8 cellular contexts compared by ENCODE assay signal in the genomic region with DNA sequence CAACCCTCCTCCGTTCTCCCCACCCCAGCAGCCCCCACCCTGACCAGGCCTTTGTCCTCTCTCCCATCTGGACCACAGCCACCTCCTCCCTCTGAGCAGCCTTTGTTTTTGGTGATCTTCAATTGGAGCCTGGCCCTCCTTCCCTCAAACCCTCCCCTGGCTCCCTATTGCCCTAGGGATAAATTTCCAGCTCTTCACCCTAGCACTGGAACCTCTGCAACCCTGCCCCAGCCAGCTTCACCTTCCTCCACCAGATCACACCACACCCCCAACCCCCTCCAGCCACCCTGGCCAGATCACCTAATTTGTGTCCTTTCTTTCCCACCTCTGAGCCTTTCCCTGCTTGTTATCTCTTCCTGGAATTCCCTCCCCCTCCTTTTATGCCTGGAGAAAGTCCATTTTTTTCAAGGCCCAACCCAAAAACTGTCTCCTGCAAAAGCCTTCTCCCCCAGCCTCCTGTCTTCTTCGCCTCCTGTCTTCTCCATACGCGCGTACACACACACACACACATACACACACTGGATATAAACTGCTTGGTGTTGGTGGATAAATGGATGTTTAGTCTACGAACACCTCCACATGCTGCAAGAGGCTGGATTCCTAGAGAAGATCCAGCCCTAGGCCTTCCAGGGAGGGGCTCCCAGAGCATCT. TPM values are rescaled to one million over a fixed set of nuclear protein-coding genes. Genes with fewer than 3 reads are reported as not detected.
DNase-seq lines count a peak whose midpoint lies in the region; ATAC-seq, FAIRE-seq and TF ChIP-seq lines count a peak whose summit lies in the region.

No MANE protein-coding gene starts in this region.

- H3K9me3 Mint-ChIP-seq in activated naive CD4-positive, alpha-beta T cell treated with anti-CD3 and anti-CD28 coated beads, Interleukin-2, amount 10 ng/mL, durations not matched to agents 7 days and 5 days = no peaks in the 10 kb centered on the region

- in situ Hi-C loops in K562 (cut with MboI) = no loop called here

- peak overlapping the region; percentile 89 for H3K4me2 ChIP-seq in K562 (ENCODE audit: insufficient read depth, low read length)
- H3K4me2 ChIP-seq in mesendoderm (ENCODE audit: low read length) = peak overlapping the region; percentile 30

- H3K9me1 ChIP-seq in K562 (ENCODE audit: control insufficient read depth, insufficient read depth, low read length) = no peaks in the 10 kb centered on the region

- peak; percentile 61 for FAIRE-seq in K562 (lab: Jason Lieb, UNC)

- no peak overlapping the region for H2BK120ac ChIP-seq in mesendoderm (ENCODE audit: low read depth, low read length)

- H3K36me3 Mint-ChIP-seq in activated naive CD4-positive, alpha-beta T cell treated with anti-CD3 and anti-CD28 coated beads, Interleukin-2, amount 10 ng/mL, durations not matched to agents 7 days and 5 days = no peaks in the 10 kb centered on the region

- H3K79me2 ChIP-seq in K562 (ENCODE audit: control insufficient read depth, insufficient read depth, low read length) (peaks cover 7% of the 10 kb centered on the region; the same call in 1 of the 3 replicates), mesendoderm (ENCODE audit: control insufficient read depth, insufficient read depth, low read length) (no peaks in the 10 kb centered on the region)

- CTCF ChIA-PET in activated naive CD4-positive, alpha-beta T cell treated with anti-CD3 and anti-CD28 coated beads, Interleukin-2, amount 10 ng/mL, durations not matched to agents 7 days and 5 days (lab: Charles Lee) = interaction anchor here (0.6 kb wide), 1 partner anchor 72 kb away, joined by 3 read pairs; no protein-coding TSS in a partner anchor
- CTCF ChIA-PET in K562 (lab: Yijun Ruan, JAX; ENCODE audit: low intra/inter-chr PET ratio) = no interaction called here

- intact Hi-C loops in K562 (cut with micrococcal nuclease) = no loop called here

- POLR2A ChIA-PET in K562 (lab: Yijun Ruan, JAX) = interaction anchor here (0.7 to 1.1 kb wide), 2 partner anchors 24 to 26 kb away, joined by 3 read pairs; no protein-coding TSS in a partner anchor

- H3K9ac ChIP-seq in K562 (ENCODE audit: insufficient read depth in 1 of 2, low read depth in 2 of 2, low read length in 2 of 2) (peak overlapping the region; percentile 90 to 92), mesendoderm (ENCODE audit: low read length) (peak overlapping the region; percentile 75)

- H2BK15ac ChIP-seq in mesendoderm (replicated peaks; ENCODE audit: low read depth) = no peak overlapping the region

- no peaks in the 10 kb centered on the region for H3K79me1 ChIP-seq in mesendoderm (ENCODE audit: low read length)

- H3K9me3 ChIP-seq in K562 (replicated peaks; ENCODE audit: control insufficient read depth, insufficient read depth, low read depth, low read length) (no peaks in the 10 kb centered on the region), upper lobe of left lung (no peaks in the 10 kb centered on the region)

- H3K36me3 ChIP-seq in K562 (ENCODE audit: control insufficient read depth, insufficient read depth, low read length) (no peaks in the 10 kb centered on the region), mesendoderm (ENCODE audit: control insufficient read depth, insufficient read depth, low read length) (no peaks in the 10 kb centered on the region), upper lobe of left lung (no peaks in the 10 kb centered on the region)

- BruUV-seq in K562 (replicated peaks; lab: Mats Ljungman, UMichigan) = no TSS peak

- peaks cover 35% of the 10 kb centered on the region for H3K4me1 Mint-ChIP-seq in activated naive CD4-positive, alpha-beta T cell treated with anti-CD3 and anti-CD28 coated beads, Interleukin-2, amount 10 ng/mL, durations not matched to agents 7 days and 5 days

- peak overlapping the region; percentile 31 for H3K27ac Mint-ChIP-seq in activated naive CD4-positive, alpha-beta T cell treated with anti-CD3 and anti-CD28 coated beads, Interleukin-2, amount 10 ng/mL, durations not matched to agents 7 days and 5 days

- no peak overlapping the region for H4K8ac ChIP-seq in mesendoderm (ENCODE audit: low read depth, low read length)

- no peak overlapping the region for H3K23ac ChIP-seq in mesendoderm (ENCODE audit: low read length)

- H4K5ac ChIP-seq in mesendoderm (ENCODE audit: low read length) = no peak overlapping the region

- TF ChIP-seq CTCF in K562 (IDR thresholded peaks at IDR 0.05 in 2 of 3, conservative IDR thresholded peaks at IDR 0.05 in 1 of 3; ENCODE audit: insufficient read depth in 2 of 3, low read depth in 1 of 3, low read length in 3 of 3) (no peak), upper lobe of left lung (IDR thresholded peaks at IDR 0.05) (no peak)

- H3K4me3 ChIP-seq in K562 = peak overlapping the region; percentile 61
- H3K4me3 ChIP-seq in mesendoderm (ENCODE audit: low read length) = no peak overlapping the region
- H3K4me3 ChIP-seq in upper lobe of left lung = peak overlapping the region in 2 of 4 donors; percentile 59 to 64

- no peak for TF ChIP-seq POLR2A in K562 (conservative IDR thresholded peaks at IDR 0.05)
- TF ChIP-seq POLR2A in upper lobe of left lung (IDR thresholded peaks at IDR 0.05) = no peak

- TF ChIP-seq RAD21 in K562 (CRISPR knock-in tag; conservative IDR thresholded peaks at IDR 0.05 in 1 of 2, IDR thresholded peaks at IDR 0.05 in 1 of 2) = no peak

- TF ChIP-seq EP300 in K562 (IDR thresholded peaks at IDR 0.05; ENCODE audit: low read length) (no peak), upper lobe of left lung (IDR thresholded peaks at IDR 0.05) (no peak)

- peak overlapping the region; percentile 87 for H3K56ac ChIP-seq in mesendoderm (ENCODE audit: low read length)

- H2AFZ ChIP-seq in K562 (ENCODE audit: low read depth, low read length) = peak overlapping the region; percentile 86

- H3K4me1 ChIP-seq in K562 (replicated peaks in 1 of 2; ENCODE audit: control insufficient read depth in 2 of 2, insufficient read depth in 2 of 2, low read length in 2 of 2) (peaks cover 23 to 35% of the 10 kb centered on the region in 2 experiments), mesendoderm (ENCODE audit: control insufficient read depth, low read depth, low read length) (peaks cover 14% of the 10 kb centered on the region), upper lobe of left lung (peaks cover 17 to 28% (median 25%) of the 10 kb centered on the region in 4 donors)

- peak overlapping the region; percentile 85 for H3K27ac ChIP-seq in K562 (ENCODE audit: extremely low read depth, low read depth, low read length)
- H3K27ac ChIP-seq in mesendoderm (ENCODE audit: low read depth, low read length) = peak overlapping the region; percentile 14
- H3K27ac ChIP-seq in upper lobe of left lung = peak overlapping the region; percentile 79 to 94 (median 92)

- H2BK5ac ChIP-seq in mesendoderm (ENCODE audit: low read length) = peak overlapping the region; percentile 68

- no peaks in the 10 kb centered on the region for H3K27me3 ChIP-seq in K562 (ENCODE audit: control insufficient read depth in 2 of 2, insufficient read depth in 2 of 2, low read length in 2 of 2)
- peaks cover 7% of the 10 kb centered on the region for H3K27me3 ChIP-seq in mesendoderm (ENCODE audit: insufficient read depth, low read length, poor library complexity)
- H3K27me3 ChIP-seq in upper lobe of left lung = no peaks in the 10 kb centered on the region

- no peaks in the 10 kb centered on the region for H4K20me1 ChIP-seq in K562 (replicated peaks; ENCODE audit: control insufficient read depth, insufficient read depth, low read length)

- no peak overlapping the region for H3K4ac ChIP-seq in mesendoderm (ENCODE audit: low read depth, low read length)

- peak overlapping the region; percentile 75 for H3K4me3 Mint-ChIP-seq in activated naive CD4-positive, alpha-beta T cell treated with anti-CD3 and anti-CD28 coated beads, Interleukin-2, amount 10 ng/mL, durations not matched to agents 7 days and 5 days

- H3K27me3 Mint-ChIP-seq in activated naive CD4-positive, alpha-beta T cell treated with anti-CD3 and anti-CD28 coated beads, Interleukin-2, amount 10 ng/mL, durations not matched to agents 7 days and 5 days = peaks cover 65% of the 10 kb centered on the region

- no peak overlapping the region for H2AK5ac ChIP-seq in mesendoderm (ENCODE audit: low read length)

- peak overlapping the region; percentile 39 for H3K18ac ChIP-seq in mesendoderm (ENCODE audit: low read length)

- WGBS in K562 (ENCODE audit: insufficient coverage, low coverage, missing lambda C conversion rate) = 52% methylated on average over 6 of the region's 6 CpGs
- WGBS in mesendoderm (ENCODE audit: extremely low coverage, insufficient coverage, low lambda C conversion rate) = no CpG with 5 or more reads among the region's 6 CpGs
- whole genome bisulfite sequencing in upper lobe of left lung, 2 donors = 53 to 68% methylated on average over 6 of the region's 6 CpGs

- DNase-seq in activated naive CD4-positive, alpha-beta T cell treated with anti-CD3 and anti-CD28 coated beads, Interleukin-2, amount 10 ng/mL, durations not matched to agents 7 days and 5 days = no peak
- DNase-seq in activated naive CD4-positive, alpha-beta T cell treated with anti-CD3 and anti-CD28 coated beads, Interleukin-2, amount 50 U/mL, for 16 hours = no peak
- peak in 1 of 4 experiments; percentile 37 for DNase-seq in K562 (ENCODE audit: extremely low read depth in 1 of 4, low spot score in 3 of 4)
- peak; percentile 78 for DNase-seq in mesendoderm
- no peak for DNase-seq in upper lobe of left lung
- DNase-seq in superior temporal gyrus (ENCODE audit: extremely low spot score) = no peak
- DNase-seq in COR-L47 (lab: John Stamatoyannopoulos, UW) = no peak
- no peak for DNase-seq in DMS53 treated with DMSO at 0.1 percent for 48 hours (lab: John Stamatoyannopoulos, UW; ENCODE audit: unreplicated experiment)

- no peak for ATAC-seq in K562
- ATAC-seq in upper lobe of left lung (ENCODE audit: low FRiP score in 2 of 2) = no peak

RNA-seq across cellular contexts. Expression of gene TLE2, which starts 5.2 kb away (rescaled TPM):
- total RNA-seq in K562 (2011; cell fraction: chromatin; rRNA removed; ENCODE audit: low replicate concordance) = 30.9 and 72.5 TPM in 2 replicates
- 30.0 and 48.0 TPM in 2 replicates for total RNA-seq in K562 (2011; cell fraction: nucleolus; rRNA removed)
- total RNA-seq in K562 (2011; cell fraction: nucleoplasm; rRNA removed) = 19.1 and 21.2 TPM in 2 replicates
- total RNA-seq in K562 (2014; rRNA removed) (5.5 and 6.4 TPM in 2 replicates), K562 (2014; rRNA removed; fragmentation: Illumina TruSeq; extraction: Trizol) (2.4 and 2.7 TPM in 2 replicates), K562 (2015; rRNA removed; fragmentation: Illumina TruSeq; extraction: Trizol) (4.4 and 4.5 TPM in 2 replicates), K562 (2021) (13.1 and 15.2 TPM in 2 replicates), upper lobe of left lung (100 to 1,000 TPM in 1 of 6 donors, 10 to 100 TPM in 5; 35.0 to 115 (median 56.0) TPM)
- polyA plus RNA-seq in K562 (2011; rRNA removed) (10.7 and 12.0 TPM in 2 replicates), K562 (2014; fragmentation: Illumina TruSeq; extraction: Trizol) (6.2 and 8.8 TPM in 2 replicates), K562 (2014; fragmentation: Nextera tagmentation; extraction: Ambion mirVana) (under 1 TPM; 0.35 to 0.53 TPM), K562 (2014; rRNA removed) (10.5 and 10.6 TPM in 2 replicates)
- 6.0 and 17.7 TPM in 2 replicates for polyA plus RNA-seq in K562 (2011; cell fraction: cytosol; rRNA removed)
- polyA plus RNA-seq in K562 (2011; cell fraction: nucleus; rRNA removed) = 34.3 and 67.6 TPM in 2 replicates
- 25.8 and 36.0 TPM in 2 replicates for polyA plus RNA-seq in K562 (2012)
- 2.9 and 8.1 TPM in 2 replicates for polyA minus RNA-seq in K562 (2011; rRNA and poly(A)+ RNA removed)
- polyA minus RNA-seq in K562 (2011; cell fraction: cytosol; rRNA and poly(A)+ RNA removed) = 10.4 and 11.6 TPM in 2 replicates
- 6.6 and 9.0 TPM in 2 replicates for polyA minus RNA-seq in K562 (2011; cell fraction: nucleus; rRNA and poly(A)+ RNA removed)
- 1.7 TPM for polyA plus RNA-seq in mesendoderm (2013, experiment 1 of 2)
- 1.8 TPM for polyA plus RNA-seq in mesendoderm (2013, experiment 2 of 2)

RNA-seq across cellular contexts. Expression of gene TLE5, which starts 28.0 kb away (rescaled TPM):
- total RNA-seq in K562 (2011; cell fraction: chromatin; rRNA removed; ENCODE audit: low replicate concordance) = 147 and 335 TPM in 2 replicates
- 259 and 282 TPM in 2 replicates for total RNA-seq in K562 (2011; cell fraction: nucleolus; rRNA removed)
- total RNA-seq in K562 (2011; cell fraction: nucleoplasm; rRNA removed) = 209 and 242 TPM in 2 replicates
- total RNA-seq in K562 (2014; rRNA removed) = 264 and 355 TPM in 2 replicates
- total RNA-seq in K562 (2014; rRNA removed; fragmentation: Illumina TruSeq; extraction: Trizol) = 75.8 and 89.1 TPM in 2 replicates
- 172 and 178 TPM in 2 replicates for total RNA-seq in K562 (2015; rRNA removed; fragmentation: Illumina TruSeq; extraction: Trizol)
- 347 and 360 TPM in 2 replicates for total RNA-seq in K562 (2021)
- 280 and 366 TPM in 2 replicates for polyA plus RNA-seq in K562 (2011; rRNA removed)
- 357 and 770 TPM in 2 replicates for polyA plus RNA-seq in K562 (2011; cell fraction: cytosol; rRNA removed)
- polyA plus RNA-seq in K562 (2011; cell fraction: nucleus; rRNA removed) = 343 and 561 TPM in 2 replicates
- polyA plus RNA-seq in K562 (2012) = 396 and 430 TPM in 2 replicates
- 235 and 381 TPM in 2 replicates for polyA plus RNA-seq in K562 (2014; fragmentation: Illumina TruSeq; extraction: Trizol)
- polyA plus RNA-seq in K562 (2014; fragmentation: Nextera tagmentation; extraction: Ambion mirVana) = 1 to 10 TPM; 2.0 to 6.2 TPM
- polyA plus RNA-seq in K562 (2014; rRNA removed) = 316 and 334 TPM in 2 replicates
- 222 and 305 TPM in 2 replicates for polyA minus RNA-seq in K562 (2011; rRNA and poly(A)+ RNA removed)
- polyA minus RNA-seq in K562 (2011; cell fraction: cytosol; rRNA and poly(A)+ RNA removed) = 290 and 401 TPM in 2 replicates
- 64.5 and 71.5 TPM in 2 replicates for polyA minus RNA-seq in K562 (2011; cell fraction: nucleus; rRNA and poly(A)+ RNA removed)
- polyA plus RNA-seq in mesendoderm (2013, experiment 1 of 2) = 69.9 TPM
- 71.4 TPM for polyA plus RNA-seq in mesendoderm (2013, experiment 2 of 2)
- 100 to 1,000 TPM; 324 to 781 (median 471) TPM for total RNA-seq in upper lobe of left lung

RNA-seq across cellular contexts. Expression of gene TLE6, which starts 57.0 kb away (rescaled TPM):
- 5.1 and 7.6 TPM in 2 replicates for total RNA-seq in K562 (2011; cell fraction: chromatin; rRNA removed; ENCODE audit: low replicate concordance)
- 5.1 and 5.5 TPM in 2 replicates for total RNA-seq in K562 (2011; cell fraction: nucleolus; rRNA removed)
- 2.7 and 4.5 TPM in 2 replicates for total RNA-seq in K562 (2011; cell fraction: nucleoplasm; rRNA removed)
- total RNA-seq in K562 (2014; rRNA removed) = 3.3 and 6.1 TPM in 2 replicates
- 1.1 and 1.2 TPM in 2 replicates for total RNA-seq in K562 (2014; rRNA removed; fragmentation: Illumina TruSeq; extraction: Trizol)
- 3.4 and 3.5 TPM in 2 replicates for total RNA-seq in K562 (2015; rRNA removed; fragmentation: Illumina TruSeq; extraction: Trizol)
- 1.8 TPM in 2 replicates for total RNA-seq in K562 (2021)
- 3.3 and 3.5 TPM in 2 replicates for polyA plus RNA-seq in K562 (2011; rRNA removed)
- 3.0 TPM in 2 replicates for polyA plus RNA-seq in K562 (2011; cell fraction: cytosol; rRNA removed)
- 6.5 and 7.6 TPM in 2 replicates for polyA plus RNA-seq in K562 (2011; cell fraction: nucleus; rRNA removed)
- 2.3 and 10.0 TPM in 2 replicates for polyA plus RNA-seq in K562 (2012)
- polyA plus RNA-seq in K562 (2014; fragmentation: Illumina TruSeq; extraction: Trizol) = 1.8 and 3.1 TPM in 2 replicates
- polyA plus RNA-seq in K562 (2014; fragmentation: Nextera tagmentation; extraction: Ambion mirVana) = 1 to 10 TPM; 1.2 to 1.5 TPM
- 2.5 and 4.4 TPM in 2 replicates for polyA plus RNA-seq in K562 (2014; rRNA removed)
- 0.70 and 0.78 TPM in 2 replicates for polyA minus RNA-seq in K562 (2011; rRNA and poly(A)+ RNA removed)
- polyA minus RNA-seq in K562 (2011; cell fraction: cytosol; rRNA and poly(A)+ RNA removed) = 1.1 TPM in 1 of 2 replicates, not detected in the other
- polyA minus RNA-seq in K562 (2011; cell fraction: nucleus; rRNA and poly(A)+ RNA removed) = 0.94 and 2.4 TPM in 2 replicates
- polyA plus RNA-seq in mesendoderm (2013, experiment 1 of 2) = not detected
- 0.15 TPM for polyA plus RNA-seq in mesendoderm (2013, experiment 2 of 2)
- 10 to 100 TPM in 2 of 6 donors, 1 to 10 TPM in 4; 4.1 to 49.2 (median 5.4) TPM for total RNA-seq in upper lobe of left lung

RNA-seq across cellular contexts. Expression of gene GNA11, which starts 59.8 kb away (rescaled TPM):
- 18.8 and 42.3 TPM in 2 replicates for total RNA-seq in K562 (2011; cell fraction: chromatin; rRNA removed; ENCODE audit: low replicate concordance)
- total RNA-seq in K562 (2011; cell fraction: nucleolus; rRNA removed) = 20.7 and 22.8 TPM in 2 replicates
- total RNA-seq in K562 (2011; cell fraction: nucleoplasm; rRNA removed) = 12.6 and 17.6 TPM in 2 replicates
- total RNA-seq in K562 (2014; rRNA removed) (14.5 and 19.3 TPM in 2 replicates), K562 (2014; rRNA removed; fragmentation: Illumina TruSeq; extraction: Trizol) (7.0 and 12.7 TPM in 2 replicates), K562 (2015; rRNA removed; fragmentation: Illumina TruSeq; extraction: Trizol) (13.4 and 16.5 TPM in 2 replicates), K562 (2021) (24.3 and 24.8 TPM in 2 replicates), upper lobe of left lung (100 to 1,000 TPM in 1 of 6 donors, 10 to 100 TPM in 5; 60.0 to 103 (median 75.9) TPM)
- polyA plus RNA-seq in K562 (2011; rRNA removed) (3.6 and 9.7 TPM in 2 replicates), K562 (2014; fragmentation: Illumina TruSeq; extraction: Trizol) (23.5 and 24.5 TPM in 2 replicates), K562 (2014; fragmentation: Nextera tagmentation; extraction: Ambion mirVana) (under 1 TPM; 0.18 to 0.21 TPM), K562 (2014; rRNA removed) (16.6 and 18.2 TPM in 2 replicates)
- polyA plus RNA-seq in K562 (2011; cell fraction: cytosol; rRNA removed) = 11.1 and 14.7 TPM in 2 replicates
- polyA plus RNA-seq in K562 (2011; cell fraction: nucleus; rRNA removed) = 18.1 and 22.6 TPM in 2 replicates
- 22.6 and 23.5 TPM in 2 replicates for polyA plus RNA-seq in K562 (2012)
- polyA minus RNA-seq in K562 (2011; rRNA and poly(A)+ RNA removed) = 1.6 and 10.8 TPM in 2 replicates
- polyA minus RNA-seq in K562 (2011; cell fraction: cytosol; rRNA and poly(A)+ RNA removed) = 10.8 and 11.5 TPM in 2 replicates
- polyA minus RNA-seq in K562 (2011; cell fraction: nucleus; rRNA and poly(A)+ RNA removed) = 4.6 and 5.7 TPM in 2 replicates
- 19.0 TPM for polyA plus RNA-seq in mesendoderm (2013, experiment 1 of 2)
- polyA plus RNA-seq in mesendoderm (2013, experiment 2 of 2) = 19.6 TPM

Comparison
In these comparisons a context has a peak if more than half of its experiments do, and no peak if none do; other contexts are left out.
1. H3K27ac ChIP-seq: peak in every context shown above with its lines; median percentile 92 in upper lobe of left lung; 85 in K562; 14 in mesendoderm.